ENCODE assay signal across 8 cellular contexts in genomic region chr6:111837641-111838500, GRCh38. TPM values are rescaled to one million over a fixed set of nuclear protein-coding genes. Genes with fewer than 3 reads are reported as not detected.
DNase-seq lines count a peak whose midpoint lies in the region; ATAC-seq and TF ChIP-seq lines count a peak whose summit lies in the region.

No MANE protein-coding gene starts in this region.

- H3K36me3 ChIP-seq in upper lobe of left lung: no peaks in the 10 kb centered on the region

- no peak for TF ChIP-seq POLR2A in upper lobe of left lung (IDR thresholded peaks at IDR 0.05)

- peak overlapping the region in 2 of 4 donors; percentile 32 for H3K27ac ChIP-seq in upper lobe of left lung

- ATAC-seq in GM19043 (IDR thresholded peaks at IDR 0.05; ENCODE audit: low read depth, unreplicated experiment): peak; percentile 63
- ATAC-seq in HG03025 (IDR thresholded peaks at IDR 0.05; ENCODE audit: low FRiP score, unreplicated experiment): peak; percentile 70
- ATAC-seq in upper lobe of left lung (ENCODE audit: low FRiP score in 2 of 2): no peak
- no peak for ATAC-seq in Right ventricle myocardium superior (ENCODE audit: poor library complexity)

- DNase-seq in activated T-cell treated with anti-CD3 and anti-CD28 coated beads, Interleukin-2, amount 50 U/mL, for 1 hour: peak; percentile 54
- peak in 2 of 3 donors; percentile 43 to 57 for DNase-seq in stimulated activated CD4-positive, alpha-beta T cell treated with anti-CD3 and anti-CD28 coated beads, TNF-alpha, amount 100 ng/mL, for 48 hours (ENCODE audit: low read depth in 3 of 3)
- DNase-seq in NCI-H2171 treated with DMSO at 0.1 percent for 48 hours (lab: John Stamatoyannopoulos, UW) (no peak), upper lobe of left lung (no peak), NCI-H2196 treated with DMSO at 0.1 percent for 48 hours (lab: John Stamatoyannopoulos, UW; ENCODE audit: unreplicated experiment) (no peak), Right ventricle myocardium superior (no peak)

- no peaks in the 10 kb centered on the region for H3K9me3 ChIP-seq in upper lobe of left lung

- no peak for TF ChIP-seq EP300 in upper lobe of left lung (IDR thresholded peaks at IDR 0.05)

- TF ChIP-seq CTCF in upper lobe of left lung (IDR thresholded peaks at IDR 0.05): no peak

- peaks cover 15 to 48% (median 30%) of the 10 kb centered on the region in 4 donors for H3K4me1 ChIP-seq in upper lobe of left lung

- 79 to 81% methylated on average over 8 of the region's 8 CpGs for WGBS in upper lobe of left lung, 2 donors

- H3K27me3 ChIP-seq in upper lobe of left lung: no peaks in the 10 kb centered on the region

- intact Hi-C loops in Right ventricle myocardium superior (cut with DNase I): no loop called here

- no peak overlapping the region for H3K4me3 ChIP-seq in upper lobe of left lung

RNA-seq across cellular contexts. Expression of gene FYN, which starts 35.4 kb away (rescaled TPM):
- total RNA-seq in upper lobe of left lung (100 to 1,000 TPM in 4 of 6 donors, 10 to 100 TPM in 2; 69.1 to 181 (median 113) TPM), Right ventricle myocardium superior (40.6 TPM)

Comparison
In these comparisons a context has a peak if more than half of its experiments do, and no peak if none do; other contexts are left out.
1. ATAC-seq: peak in GM19043 (single experiment) and HG03025 (single experiment); none in upper lobe of left lung (0 of 2) and Right ventricle myocardium superior (single experiment).
2. DNase-seq: peak in activated T-cell treated with anti-CD3 and anti-CD28 coated beads, Interleukin-2, amount 50 U/mL, for 1 hour (single experiment) and stimulated activated CD4-positive, alpha-beta T cell treated with anti-CD3 and anti-CD28 coated beads, TNF-alpha, amount 100 ng/mL, for 48 hours (2 of 3); none in NCI-H2171 treated with DMSO at 0.1 percent for 48 hours (single experiment), upper lobe of left lung (0 of 2), NCI-H2196 treated with DMSO at 0.1 percent for 48 hours (single experiment) and Right ventricle myocardium superior (single experiment).